In genomic region chr4:80370635-80371034, GRCh38 we compare ENCODE assay signal across 8 cellular contexts. TPM values are rescaled to one million over a fixed set of nuclear protein-coding genes. Genes with fewer than 3 reads are reported as not detected.
"Had no signal": no experiment of that assay in that cellular context is flagged by ENCODE, and none has a peak within 500 bp of the region (broad histone marks: within the 10 kb centered on the region; RNA-seq: fewer than 3 reads in every experiment).

No MANE protein-coding gene starts in this region.

- DNase-seq: H9, HCEC 1CT, IMR-90, KG1 had no signal

- H2AFZ ChIP-seq: GM23338 had no signal

- ATAC-seq: GM23338, K562 had no signal

- H3K4me2 ChIP-seq: GM23338 had no signal

- H3K4me3 ChIP-seq: GM23338, K562 had no signal

RNA-seq across cellular contexts. Expression of gene CFAP299, which starts 35.1 kb away (rescaled TPM):
- total RNA-seq: GM23338, H1, H9, HT-29 had no signal
- polyA plus RNA-seq: GM23338, H1 had no signal
